Comparison of ENCODE assay signal across 23 cellular contexts in genomic region chr5:177524941-177525655, GRCh38. TPM values are rescaled to one million over a fixed set of nuclear protein-coding genes. Genes with fewer than 3 reads are reported as not detected.
A peak's percentile ranks its signal among the peaks of the same experiment; 100 is the strongest.
DNase-seq lines count a peak whose midpoint lies in the region; ATAC-seq and TF ChIP-seq lines count a peak whose summit lies in the region.
"Had no signal": no experiment of that assay in that cellular context is flagged by ENCODE, and none has a peak within 500 bp of the region (broad histone marks: within the 10 kb centered on the region; RNA-seq: fewer than 3 reads in every experiment).

No MANE protein-coding gene starts in this region.

- no peak for ATAC-seq in right cardiac atrium
- ATAC-seq in upper lobe of right lung = no peak
- no peak for ATAC-seq in GM21825 (IDR thresholded peaks at IDR 0.05; ENCODE audit: unreplicated experiment)
- ATAC-seq in HG02970 (IDR thresholded peaks at IDR 0.05; ENCODE audit: low FRiP score, unreplicated experiment) = no peak
- ATAC-seq: Panc1, T-cell had no signal

- no peak overlapping the region for H3K27ac Mint-ChIP-seq in endodermal cell
- H3K27ac Mint-ChIP-seq: activated CD4-positive, alpha-beta memory T cell treated with anti-CD3 and anti-CD28 coated beads for 36 hours; T-cell had no signal

- H3K27me3 ChIP-seq in cardiac muscle cell (no peaks in the 10 kb centered on the region), right cardiac atrium (ENCODE audit: control insufficient read depth, insufficient read depth) (no peaks in the 10 kb centered on the region), endodermal cell (ENCODE audit: control insufficient read depth, insufficient read depth, low read length, poor library complexity, severe bottlenecking) (no peaks in the 10 kb centered on the region), mesendoderm (ENCODE audit: insufficient read depth, low read length, poor library complexity) (no peaks in the 10 kb centered on the region), upper lobe of right lung (no peaks in the 10 kb centered on the region)
- H3K27me3 ChIP-seq: neutrophil, SJSA1 had no signal

- H3K56ac ChIP-seq in mesendoderm (ENCODE audit: low read length) = no peak overlapping the region

- 69% methylated on average over 10 of the region's 10 CpGs for WGBS in right cardiac atrium
- WGBS in endodermal cell (ENCODE audit: insufficient coverage in 1 of 2, insufficient read length in 1 of 2), 2 experiments = 96% methylated on average over 8 to 10 of the region's 10 CpGs
- WGBS in mesendoderm (ENCODE audit: extremely low coverage, insufficient coverage, low lambda C conversion rate) = no CpG with 5 or more reads among the region's 10 CpGs

- H3K18ac ChIP-seq in mesendoderm (ENCODE audit: low read length) = no peak overlapping the region

- no peak overlapping the region for H3K4me3 ChIP-seq in cardiac muscle cell
- H3K4me3 ChIP-seq in right cardiac atrium (ENCODE audit: low read length) = no peak overlapping the region
- H3K4me3 ChIP-seq in endodermal cell (ENCODE audit: low read length) = no peak overlapping the region
- no peak overlapping the region for H3K4me3 ChIP-seq in mesendoderm (ENCODE audit: low read length)
- no peak overlapping the region for H3K4me3 ChIP-seq in upper lobe of right lung
- H3K4me3 ChIP-seq: SJSA1 had no signal

- no peaks in the 10 kb centered on the region for H3K4me1 ChIP-seq in cardiac muscle cell (ENCODE audit: low read depth)
- no peaks in the 10 kb centered on the region for H3K4me1 ChIP-seq in right cardiac atrium (ENCODE audit: control insufficient read depth, insufficient read depth, low read length)
- no peaks in the 10 kb centered on the region for H3K4me1 ChIP-seq in endodermal cell (ENCODE audit: control insufficient read depth, insufficient read depth, low read length)
- no peaks in the 10 kb centered on the region for H3K4me1 ChIP-seq in mesendoderm (ENCODE audit: control insufficient read depth, low read depth, low read length)
- H3K4me1 ChIP-seq in upper lobe of right lung = no peaks in the 10 kb centered on the region
- H3K4me1 ChIP-seq: SJSA1 had no signal

- H3K27ac ChIP-seq in cardiac muscle cell (no peak overlapping the region), right cardiac atrium (ENCODE audit: low read length) (no peak overlapping the region), endodermal cell (ENCODE audit: low read depth, low read length) (no peak overlapping the region), mesendoderm (ENCODE audit: low read depth, low read length) (no peak overlapping the region), upper lobe of right lung (no peak overlapping the region)
- H3K27ac ChIP-seq: neutrophil, SJSA1 had no signal

- H2BK5ac ChIP-seq in mesendoderm (ENCODE audit: low read length) = no peak overlapping the region

- no peak overlapping the region for H3K23ac ChIP-seq in mesendoderm (ENCODE audit: low read length)

- no peak overlapping the region for H2BK120ac ChIP-seq in mesendoderm (ENCODE audit: low read depth, low read length)

- DNase-seq in cardiac muscle cell (ENCODE audit: low read depth in 1 of 2, low spot score in 1 of 2) (no peak), right cardiac atrium (no peak), endodermal cell (no peak), mesendoderm (peak; percentile 33), upper lobe of right lung (peak; percentile 32), NCI-H2196 treated with DMSO at 0.1 percent for 48 hours (lab: John Stamatoyannopoulos, UW; ENCODE audit: unreplicated experiment) (no peak)
- DNase-seq: activated CD4-positive, alpha-beta memory T cell treated with anti-CD3 and anti-CD28 coated beads for 36 hours; activated CD4-positive, CD25-positive, alpha-beta regulatory T cell treated with anti-CD3 and anti-CD28 coated beads, Interleukin-2, amount 50 U/mL, for 72 hours; activated gamma-delta T cell treated with Interleukin-2 at 50 U/mL for 16 hours; DMS53; mesenchymal stem cell; NCI-H1092 treated with DMSO at 0.1 percent for 48 hours; NCI-H187 treated with DMSO at 0.1 percent for 48 hours; NCI-H69; stimulated activated CD4-positive, alpha-beta T cell treated with anti-CD3 and anti-CD28 coated beads, Interleukin-4, amount 100 ng/mL, for 1 hour; T-cell; trophoblast cell had no signal

- H4K8ac ChIP-seq in mesendoderm (ENCODE audit: low read depth, low read length) = no peak overlapping the region

- no peak overlapping the region for H3K4ac ChIP-seq in mesendoderm (ENCODE audit: low read depth, low read length)

- H3K36me3 ChIP-seq in cardiac muscle cell (peaks cover 36% of the 10 kb centered on the region), endodermal cell (ENCODE audit: control insufficient read depth, insufficient read depth, low read length) (peaks cover 93% of the 10 kb centered on the region), mesendoderm (ENCODE audit: control insufficient read depth, insufficient read depth, low read length) (peaks cover 23% of the 10 kb centered on the region), upper lobe of right lung (peaks cover 93% of the 10 kb centered on the region)

- H3K4me2 ChIP-seq in mesendoderm (ENCODE audit: low read length) = no peak overlapping the region

- no peaks in the 10 kb centered on the region for H3K79me2 ChIP-seq in mesendoderm (ENCODE audit: control insufficient read depth, insufficient read depth, low read length)

- H3K36me3 Mint-ChIP-seq in endodermal cell (ENCODE audit: low read depth) = peaks cover 49% of the 10 kb centered on the region

- H2BK15ac ChIP-seq in mesendoderm (replicated peaks; ENCODE audit: low read depth) = no peak overlapping the region

- no peak overlapping the region for H3K4me3 Mint-ChIP-seq in endodermal cell
- H3K4me3 Mint-ChIP-seq: activated CD4-positive, alpha-beta memory T cell treated with anti-CD3 and anti-CD28 coated beads for 36 hours; IgD-negative memory B cell; T-cell had no signal

- no peaks in the 10 kb centered on the region for H3K79me1 ChIP-seq in mesendoderm (ENCODE audit: low read length)

- H3K9ac ChIP-seq in endodermal cell (ENCODE audit: extremely low read depth, low read length, poor library complexity, severe bottlenecking) (no peak overlapping the region), mesendoderm (ENCODE audit: low read length) (no peak overlapping the region)

- TF ChIP-seq CTCF in cardiac muscle cell (IDR thresholded peaks at IDR 0.05; ENCODE audit: low read depth, low read length) (peak; percentile 6), endodermal cell (conservative IDR thresholded peaks at IDR 0.05) (peak; percentile 11), upper lobe of right lung (IDR thresholded peaks at IDR 0.05) (no peak)

- no peak overlapping the region for H2AK5ac ChIP-seq in mesendoderm (ENCODE audit: low read length)

- no peaks in the 10 kb centered on the region for H3K4me1 Mint-ChIP-seq in endodermal cell

- no peaks in the 10 kb centered on the region for H3K27me3 Mint-ChIP-seq in endodermal cell (ENCODE audit: insufficient read depth)
- H3K27me3 Mint-ChIP-seq: activated CD4-positive, alpha-beta memory T cell treated with anti-CD3 and anti-CD28 coated beads for 36 hours; IgD-negative memory B cell; T-cell had no signal

- no peak overlapping the region for H4K5ac ChIP-seq in mesendoderm (ENCODE audit: low read length)

- no peaks in the 10 kb centered on the region for H3K9me3 Mint-ChIP-seq in endodermal cell
- H3K9me3 Mint-ChIP-seq: activated CD4-positive, alpha-beta memory T cell treated with anti-CD3 and anti-CD28 coated beads for 36 hours; IgD-negative memory B cell; T-cell had no signal

- no peaks in the 10 kb centered on the region for H3K9me3 ChIP-seq in cardiac muscle cell (ENCODE audit: low read depth)
- H3K9me3 ChIP-seq in right cardiac atrium (ENCODE audit: control insufficient read depth, low read length) = no peaks in the 10 kb centered on the region
- no peaks in the 10 kb centered on the region for H3K9me3 ChIP-seq in endodermal cell (ENCODE audit: control insufficient read depth, low read length)
- H3K9me3 ChIP-seq in upper lobe of right lung = no peaks in the 10 kb centered on the region
- H3K9me3 ChIP-seq: neutrophil, SJSA1 had no signal

- intact Hi-C loops in right cardiac atrium (cut with DNase I) = no loop called here
- intact Hi-C loops in upper lobe of right lung (cut with DNase I) = no loop called here

RNA-seq across cellular contexts. Expression of gene DDX41, which starts 8.3 kb away (rescaled TPM):
- 183 and 223 TPM in 2 replicates for total RNA-seq in cardiac muscle cell
- polyA plus RNA-seq in cardiac muscle cell = 107 and 109 TPM in 2 replicates
- total RNA-seq in right cardiac atrium = 10 to 100 TPM; 36.0 to 43.5 (median 40.3) TPM
- polyA plus RNA-seq in right cardiac atrium = 30.5 TPM
- total RNA-seq in endodermal cell = 100 to 1,000 TPM; 115 TPM
- 82.8 TPM for polyA plus RNA-seq in endodermal cell (2013, experiment 1 of 2)
- polyA plus RNA-seq in endodermal cell (2013, experiment 2 of 2) = 76.3 TPM
- polyA plus RNA-seq in mesendoderm (2013, experiment 1 of 2) = 74.4 TPM
- 72.2 TPM for polyA plus RNA-seq in mesendoderm (2013, experiment 2 of 2)
- 61.6 TPM for total RNA-seq in upper lobe of right lung

RNA-seq across cellular contexts. Expression of gene DOK3, which starts 15.5 kb away (rescaled TPM):
- total RNA-seq in cardiac muscle cell = 2.4 and 6.0 TPM in 2 replicates
- 0.95 and 3.7 TPM in 2 replicates for polyA plus RNA-seq in cardiac muscle cell
- total RNA-seq in right cardiac atrium = 1 to 10 TPM; 3.1 to 4.5 (median 3.9) TPM
- polyA plus RNA-seq in right cardiac atrium = 1.4 TPM
- 1 to 10 TPM; 2.1 to 7.7 TPM for total RNA-seq in endodermal cell
- 2.2 TPM for polyA plus RNA-seq in endodermal cell (2013, experiment 1 of 2)
- polyA plus RNA-seq in endodermal cell (2013, experiment 2 of 2) = 3.3 TPM
- 8.2 TPM for polyA plus RNA-seq in mesendoderm (2013, experiment 1 of 2)
- polyA plus RNA-seq in mesendoderm (2013, experiment 2 of 2) = 7.6 TPM
- 45.6 TPM for total RNA-seq in upper lobe of right lung

RNA-seq across cellular contexts. Expression of gene PDLIM7, which starts 27.7 kb away (rescaled TPM):
- total RNA-seq in cardiac muscle cell = 165 and 255 TPM in 2 replicates
- polyA plus RNA-seq in cardiac muscle cell = 328 and 537 TPM in 2 replicates
- total RNA-seq in right cardiac atrium = 10 to 100 TPM; 35.0 to 71.5 (median 47.0) TPM
- polyA plus RNA-seq in right cardiac atrium = 61.9 TPM
- 100 to 1,000 TPM; 196 to 241 TPM for total RNA-seq in endodermal cell
- polyA plus RNA-seq in endodermal cell (2013, experiment 1 of 2) = 307 TPM
- polyA plus RNA-seq in endodermal cell (2013, experiment 2 of 2) = 281 TPM
- 117 TPM for polyA plus RNA-seq in mesendoderm (2013, experiment 1 of 2)
- 119 TPM for polyA plus RNA-seq in mesendoderm (2013, experiment 2 of 2)
- total RNA-seq in upper lobe of right lung = 59.1 TPM

RNA-seq across cellular contexts. Expression of gene FAM193B, which starts 29.3 kb away (rescaled TPM):
- total RNA-seq in cardiac muscle cell (62.2 and 80.9 TPM in 2 replicates), right cardiac atrium (10 to 100 TPM; 24.9 to 34.2 (median 27.7) TPM), endodermal cell (100 to 1,000 TPM; 112 to 115 TPM), upper lobe of right lung (76.3 TPM)
- polyA plus RNA-seq in cardiac muscle cell (67.4 and 80.2 TPM in 2 replicates), right cardiac atrium (41.8 TPM)
- 106 TPM for polyA plus RNA-seq in endodermal cell (2013, experiment 1 of 2)
- 105 TPM for polyA plus RNA-seq in endodermal cell (2013, experiment 2 of 2)
- polyA plus RNA-seq in mesendoderm (2013, experiment 1 of 2) = 34.2 TPM
- polyA plus RNA-seq in mesendoderm (2013, experiment 2 of 2) = 33.5 TPM

RNA-seq across cellular contexts. Expression of gene DBN1, which starts 51.7 kb away (rescaled TPM):
- total RNA-seq in cardiac muscle cell = 258 and 295 TPM in 2 replicates
- polyA plus RNA-seq in cardiac muscle cell = 147 and 185 TPM in 2 replicates
- total RNA-seq in right cardiac atrium = 10 to 100 TPM; 15.3 to 44.8 (median 25.3) TPM
- polyA plus RNA-seq in right cardiac atrium = 17.7 TPM
- total RNA-seq in endodermal cell = 100 to 1,000 TPM; 322 to 383 TPM
- polyA plus RNA-seq in endodermal cell (2013, experiment 1 of 2) = 285 TPM
- polyA plus RNA-seq in endodermal cell (2013, experiment 2 of 2) = 272 TPM
- polyA plus RNA-seq in mesendoderm (2013, experiment 1 of 2) = 305 TPM
- 309 TPM for polyA plus RNA-seq in mesendoderm (2013, experiment 2 of 2)
- total RNA-seq in upper lobe of right lung = 34.6 TPM

Comparison
In these comparisons a context has a peak if more than half of its experiments do, and no peak if none do; other contexts are left out.
1. DNase-seq: peak in mesendoderm (single experiment) and upper lobe of right lung (single experiment); none in cardiac muscle cell (0 of 2), right cardiac atrium (0 of 3), endodermal cell (single experiment) and NCI-H2196 treated with DMSO at 0.1 percent for 48 hours (single experiment).